In the genomic region with DNA sequence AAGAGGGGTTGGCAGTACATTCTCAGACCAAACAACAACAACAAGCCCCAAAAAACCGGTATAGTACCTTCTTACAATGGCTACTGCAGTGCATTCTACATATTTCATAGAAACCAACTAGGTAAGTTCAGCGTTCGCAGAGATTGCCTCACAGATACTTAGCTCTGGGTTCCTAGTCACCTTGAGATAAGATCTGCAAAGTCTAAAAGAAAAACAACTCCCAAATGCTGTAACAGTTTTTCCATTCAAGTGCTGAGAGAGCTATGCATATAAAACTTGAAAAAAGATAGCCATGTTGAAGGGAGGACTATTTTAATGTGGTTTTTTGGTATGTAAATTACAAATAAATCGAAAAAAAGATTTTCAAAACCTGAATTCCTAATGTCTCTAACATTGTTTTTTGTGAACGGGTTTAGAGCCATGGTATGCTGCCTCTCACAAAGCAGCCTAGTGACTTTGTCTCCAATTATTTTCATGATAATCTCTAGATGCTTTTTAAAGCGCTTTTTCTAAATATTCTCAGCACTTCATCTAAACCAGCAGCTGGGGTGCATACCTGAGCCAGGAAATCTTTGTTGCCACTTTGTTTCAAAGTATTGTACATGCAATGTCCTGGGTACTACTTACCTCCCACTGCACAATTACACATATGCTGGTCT, we compare ENCODE assay signal across 15 cellular contexts. TPM values are rescaled to one million over a fixed set of nuclear protein-coding genes. Genes with fewer than 3 reads are reported as not detected.
"Had no signal": no experiment of that assay in that cellular context is flagged by ENCODE, and none has a peak within 500 bp of the region (broad histone marks: within the 10 kb centered on the region; RNA-seq: fewer than 3 reads in every experiment).

No MANE protein-coding gene starts in this region.

- H3K9ac ChIP-seq: neural progenitor cell had no signal

- H3K4me3 ChIP-seq: cardiac muscle cell, left lung, mucosa of descending colon, neural progenitor cell, smooth muscle cell had no signal

- H3K9me3 ChIP-seq: left lung, mucosa of descending colon had no signal

- H3K36me3 ChIP-seq: cardiac muscle cell had no signal

- H2AFZ ChIP-seq: neural progenitor cell had no signal

- H3K4me2 ChIP-seq: neural progenitor cell, smooth muscle cell had no signal

- H3K27ac Mint-ChIP-seq: neural progenitor cell had no signal

- H3K36me3 Mint-ChIP-seq: activated naive CD8-positive, alpha-beta T cell treated with anti-CD3 and anti-CD28 coated beads for 36 hours had no signal

- H3K27me3 Mint-ChIP-seq: activated naive CD8-positive, alpha-beta T cell treated with anti-CD3 and anti-CD28 coated beads for 36 hours; effector memory CD8-positive, alpha-beta T cell; naive B cell had no signal

- H3K4me1 Mint-ChIP-seq: neural progenitor cell had no signal

- H3K4me3 Mint-ChIP-seq: activated naive CD8-positive, alpha-beta T cell treated with anti-CD3 and anti-CD28 coated beads for 36 hours; effector memory CD8-positive, alpha-beta T cell; neural progenitor cell had no signal

- H3K9me3 Mint-ChIP-seq: activated naive CD8-positive, alpha-beta T cell treated with anti-CD3 and anti-CD28 coated beads for 36 hours; effector memory CD8-positive, alpha-beta T cell; neural progenitor cell had no signal

- H3K27me3 ChIP-seq: cardiac muscle cell, left lung, neural progenitor cell had no signal

- H3K4me1 ChIP-seq: left lung, neural progenitor cell had no signal

- DNase-seq: activated CD4-positive, alpha-beta T cell treated with anti-CD3 and anti-CD28 coated beads, Interleukin-2, amount 50 U/mL, for 4 hours; activated gamma-delta T cell treated with Interleukin-2 at 50 U/mL for 16 hours; activated naive CD8-positive, alpha-beta T cell treated with anti-CD3 and anti-CD28 coated beads for 36 hours; amniotic stem cell; effector memory CD8-positive, alpha-beta T cell; foreskin melanocyte; left lung; mucosa of descending colon; naive B cell; stimulated activated naive CD4-positive, alpha-beta T cell; WERI-Rb-1 had no signal

- ATAC-seq: effector memory CD8-positive, alpha-beta T cell; left lung; mucosa of descending colon; sciatic nerve had no signal

- H3K27ac ChIP-seq: cardiac muscle cell, left lung, neural progenitor cell, WERI-Rb-1 had no signal

RNA-seq across cellular contexts. Expression of gene CRACR2A, which starts 56.6 kb away (rescaled TPM):
- polyA plus RNA-seq: cardiac muscle cell had no signal
